Comparison of ENCODE assay signal across 18 cellular contexts in genomic region chr2:44635725-44636124, GRCh38.
DNase-seq lines count a peak whose midpoint lies in the region; ATAC-seq, FAIRE-seq and TF ChIP-seq lines count a peak whose summit lies in the region.
"Had no signal": no experiment of that assay in that cellular context is flagged by ENCODE, and none has a peak within 500 bp of the region (broad histone marks: within the 10 kb centered on the region; RNA-seq: fewer than 3 reads in every experiment).

No MANE protein-coding gene starts in this region.

- CTCF ChIA-PET in K562 (lab: Yijun Ruan, JAX; ENCODE audit: low intra/inter-chr PET ratio) (no interaction called here), endothelial cell of umbilical vein (lab: Charles Lee) (interaction anchor here (1.0 kb wide), 1 partner anchor 156 kb away, joined by 4 read pairs; no protein-coding TSS in a partner anchor), mammary epithelial cell (lab: Charles Lee; ENCODE audit: low non-redundant PET) (no interaction called here)

- H2AFZ ChIP-seq in K562 (ENCODE audit: low read depth, low read length) = no peak overlapping the region
- H2AFZ ChIP-seq in endothelial cell of umbilical vein (ENCODE audit: low read depth, low read length) = no peak overlapping the region
- no peak overlapping the region for H2AFZ ChIP-seq in mammary epithelial cell (ENCODE audit: low read depth, low read length)

- H3K9me1 ChIP-seq in K562 (ENCODE audit: control insufficient read depth, insufficient read depth, low read length) (no peaks in the 10 kb centered on the region), endothelial cell of umbilical vein (replicated peaks; ENCODE audit: control insufficient read depth, extremely low read depth, insufficient read depth, low read length) (no peaks in the 10 kb centered on the region)

- BruUV-seq in K562 (replicated peaks; lab: Mats Ljungman, UMichigan) (no TSS peak), endothelial cell of umbilical vein (replicated peaks; lab: Mats Ljungman, UMichigan) (no TSS peak), mammary epithelial cell (replicated peaks; lab: Mats Ljungman, UMichigan) (no TSS peak)

- DNase-seq in HCEC 1CT (peak; percentile 32), K562 (ENCODE audit: extremely low read depth in 1 of 4, low spot score in 3 of 4) (no peak), endothelial cell of umbilical vein (ENCODE audit: low read depth, low spot score) (peak; percentile 19), dorsolateral prefrontal cortex (no peak), tibial nerve (ENCODE audit: low spot score in 2 of 2) (no peak), mammary epithelial cell (no peak)
- DNase-seq: C1 segment of cervical spinal cord; Calu3; CD4-positive, alpha-beta memory T cell; COR-L47; DMS79; EL; GF-D8; GOT3 had no signal

- H3K9ac ChIP-seq in K562 (ENCODE audit: insufficient read depth in 1 of 2, low read depth in 2 of 2, low read length in 2 of 2) (no peak overlapping the region), endothelial cell of umbilical vein (replicated peaks; ENCODE audit: extremely low read depth, insufficient read depth, low read length) (no peak overlapping the region), mammary epithelial cell (ENCODE audit: insufficient read depth, low read length) (no peak overlapping the region)

- H3K9me3 ChIP-seq in K562 (replicated peaks; ENCODE audit: control insufficient read depth, insufficient read depth, low read depth, low read length) (no peaks in the 10 kb centered on the region; the same call in 1 of the 2 replicates), endothelial cell of umbilical vein (replicated peaks; ENCODE audit: control insufficient read depth, insufficient read depth, low read length) (no peaks in the 10 kb centered on the region), tibial nerve (peaks cover 0 to 19% (median 2%) of the 10 kb centered on the region in 4 donors), mammary epithelial cell (replicated peaks; ENCODE audit: insufficient read depth, low read length) (no peaks in the 10 kb centered on the region)
- H3K9me3 ChIP-seq: HAP-1 had no signal

- H3K4me3 ChIP-seq in K562 = no peak overlapping the region
- H3K4me3 ChIP-seq in endothelial cell of umbilical vein (replicated peaks in 1 of 3; ENCODE audit: insufficient read depth in 1 of 3, low read depth in 1 of 3, low read length in 3 of 3) = no peak overlapping the region
- no peak overlapping the region for H3K4me3 ChIP-seq in dorsolateral prefrontal cortex
- no peak overlapping the region for H3K4me3 ChIP-seq in tibial nerve
- H3K4me3 ChIP-seq in mammary epithelial cell (replicated peaks in 1 of 3; ENCODE audit: insufficient read depth in 1 of 3, low read depth in 2 of 3, low read length in 3 of 3) = no peak overlapping the region
- H3K4me3 ChIP-seq: HAP-1 had no signal

- H4K20me1 ChIP-seq in K562 (replicated peaks; ENCODE audit: control insufficient read depth, insufficient read depth, low read length) = no peaks in the 10 kb centered on the region
- H4K20me1 ChIP-seq in endothelial cell of umbilical vein (replicated peaks; ENCODE audit: control insufficient read depth, extremely low read depth, insufficient read depth, low read length) = no peaks in the 10 kb centered on the region
- H4K20me1 ChIP-seq in mammary epithelial cell (ENCODE audit: insufficient read depth, low read length) = no peaks in the 10 kb centered on the region

- no peak for TF ChIP-seq RAD21 in K562 (CRISPR knock-in tag; conservative IDR thresholded peaks at IDR 0.05 in 1 of 2, IDR thresholded peaks at IDR 0.05 in 1 of 2)

- in situ Hi-C loops in K562 (cut with MboI) = no loop called here
- in situ Hi-C loops in mammary epithelial cell (cut with MboI; ENCODE audit: low sequenced_read_pairs in 2 of 2) = no loop called here

- H3K36me3 ChIP-seq in K562 (ENCODE audit: control insufficient read depth, insufficient read depth, low read length) = no peaks in the 10 kb centered on the region
- no peaks in the 10 kb centered on the region for H3K36me3 ChIP-seq in endothelial cell of umbilical vein (ENCODE audit: control insufficient read depth in 2 of 2, extremely low read depth in 1 of 2, insufficient read depth in 2 of 2, low read length in 2 of 2)
- H3K36me3 ChIP-seq in tibial nerve = no peaks in the 10 kb centered on the region
- no peaks in the 10 kb centered on the region for H3K36me3 ChIP-seq in mammary epithelial cell (ENCODE audit: insufficient read depth, low read length)
- H3K36me3 ChIP-seq: HAP-1 had no signal

- intact Hi-C loops in K562 (cut with micrococcal nuclease) (no loop called here), endothelial cell of umbilical vein (cut with micrococcal nuclease) (no loop called here), dorsolateral prefrontal cortex (cut with DNase I) (no loop called here), mammary epithelial cell (cut with micrococcal nuclease) (no loop called here)

- H3K27me3 ChIP-seq in K562 (ENCODE audit: control insufficient read depth in 2 of 2, insufficient read depth in 2 of 2, low read length in 2 of 2) (no peaks in the 10 kb centered on the region; a peak in 1 of 5 replicates), endothelial cell of umbilical vein (ENCODE audit: control insufficient read depth in 2 of 2, insufficient read depth in 2 of 2, low read length in 2 of 2) (no peaks in the 10 kb centered on the region), dorsolateral prefrontal cortex (no peaks in the 10 kb centered on the region), tibial nerve (no peaks in the 10 kb centered on the region), mammary epithelial cell (ENCODE audit: insufficient read depth, low read length) (no peaks in the 10 kb centered on the region)

- TF ChIP-seq CTCF in K562 (IDR thresholded peaks at IDR 0.05 in 2 of 3, conservative IDR thresholded peaks at IDR 0.05 in 1 of 3; ENCODE audit: insufficient read depth in 2 of 3, low read depth in 1 of 3, low read length in 3 of 3) (no peak), endothelial cell of umbilical vein (IDR thresholded peaks at IDR 0.05; ENCODE audit: extremely low read depth in 1 of 2, insufficient read depth in 1 of 2, low read depth in 1 of 2, low read length in 2 of 2) (no peak), dorsolateral prefrontal cortex (IDR thresholded peaks at IDR 0.05 in 54 of 56, conservative IDR thresholded peaks at IDR 0.05 in 2 of 56; ENCODE audit: low read depth in 1 of 56, partially characterized antibody in 56 of 56) (no peak), tibial nerve (IDR thresholded peaks at IDR 0.05) (no peak), mammary epithelial cell (conservative IDR thresholded peaks at IDR 0.05 in 1 of 2, IDR thresholded peaks at IDR 0.05 in 1 of 2; ENCODE audit: extremely low read depth in 1 of 2, insufficient read depth in 1 of 2, low read depth in 1 of 2, low read length in 2 of 2) (no peak)

- FAIRE-seq in K562 (lab: Jason Lieb, UNC) (no peak), endothelial cell of umbilical vein (lab: Jason Lieb, UNC) (no peak)
- FAIRE-seq: GM12891, GM18507, H54 had no signal

- POLR2A ChIA-PET in K562 (lab: Yijun Ruan, JAX) = no interaction called here
- POLR2A ChIA-PET in endothelial cell of umbilical vein (lab: Charles Lee) = no interaction called here

- TF ChIP-seq POLR2A in K562 (conservative IDR thresholded peaks at IDR 0.05) (no peak), endothelial cell of umbilical vein (IDR thresholded peaks at IDR 0.05; ENCODE audit: low read depth, low read length) (no peak), tibial nerve (IDR thresholded peaks at IDR 0.05) (no peak)

- ATAC-seq in K562 = no peak

- dilution Hi-C loops in endothelial cell of umbilical vein (cut with MboI; ENCODE audit: extremely low pct_ligation_motif_present, low sequenced_read_pairs) = no loop called here
- dilution Hi-C loops in mammary epithelial cell (cut with HindIII; ENCODE audit: low sequenced_read_pairs) = no loop called here

- no peaks in the 10 kb centered on the region for H3K79me2 ChIP-seq in K562 (ENCODE audit: control insufficient read depth, insufficient read depth, low read length)
- H3K79me2 ChIP-seq in endothelial cell of umbilical vein (ENCODE audit: control insufficient read depth, insufficient read depth, low read length) = no peaks in the 10 kb centered on the region
- H3K79me2 ChIP-seq in mammary epithelial cell (ENCODE audit: insufficient read depth, low read length) = no peaks in the 10 kb centered on the region

- WGBS in K562 (ENCODE audit: insufficient coverage, low coverage, missing lambda C conversion rate) = 7% methylated on average over 2 of the region's 2 CpGs
- 88 to 93% methylated on average over 2 of the region's 2 CpGs for WGBS in tibial nerve, 2 donors
- WGBS in mammary epithelial cell (ENCODE audit: low coverage, missing lambda C conversion rate) = 88% methylated on average over 2 of the region's 2 CpGs

- H3K27ac ChIP-seq in K562 (ENCODE audit: extremely low read depth, low read depth, low read length) (no peak overlapping the region), endothelial cell of umbilical vein (ENCODE audit: insufficient read depth, low read depth, low read length) (no peak overlapping the region), dorsolateral prefrontal cortex (no peak overlapping the region), tibial nerve (no peak overlapping the region), mammary epithelial cell (ENCODE audit: insufficient read depth, low read depth, low read length) (no peak overlapping the region)

- H3K4me1 ChIP-seq in K562 (replicated peaks in 1 of 2; ENCODE audit: control insufficient read depth in 2 of 2, insufficient read depth in 2 of 2, low read length in 2 of 2) = no peaks in the 10 kb centered on the region
- no peaks in the 10 kb centered on the region for H3K4me1 ChIP-seq in endothelial cell of umbilical vein (ENCODE audit: control insufficient read depth, extremely low read depth, insufficient read depth, low read length)
- H3K4me1 ChIP-seq in tibial nerve = no peaks in the 10 kb centered on the region
- no peaks in the 10 kb centered on the region for H3K4me1 ChIP-seq in mammary epithelial cell (ENCODE audit: insufficient read depth, low read length)

- TF ChIP-seq EP300 in K562 (IDR thresholded peaks at IDR 0.05; ENCODE audit: low read length) (no peak), tibial nerve (IDR thresholded peaks at IDR 0.05) (no peak)

- H3K4me2 ChIP-seq in K562 (ENCODE audit: insufficient read depth, low read length) (no peak overlapping the region), endothelial cell of umbilical vein (ENCODE audit: insufficient read depth, low read length) (no peak overlapping the region), mammary epithelial cell (ENCODE audit: insufficient read depth, low read depth, low read length) (no peak overlapping the region)

TF ChIP-seq in K562, 482 proteins besides CTCF, POLR2A, EP300 and RAD21:
- TF ChIP-seq HDAC3 (IDR thresholded peaks at IDR 0.05; ENCODE audit: borderline replicate concordance, partially characterized antibody) (no peak), ZNF507 (tag; conservative IDR thresholded peaks at IDR 0.05) (0 out of 2 replicates have a peak, but pooled peaks have one; percentile 10)

TF ChIP-seq in endothelial cell of umbilical vein, 7 proteins besides CTCF, POLR2A, EP300 and RAD21 (continues in another document):
- TF ChIP-seq GATA2 (IDR thresholded peaks at IDR 0.05; ENCODE audit: insufficient read depth, insufficient read length, low read depth, low read length) (no peak), MAX (IDR thresholded peaks at IDR 0.05; ENCODE audit: insufficient read depth, insufficient read length) (no peak)

Comparison
In these comparisons a context has a peak if more than half of its experiments do, and no peak if none do; other contexts are left out.
1. DNase-seq: peak in HCEC 1CT (single experiment) and endothelial cell of umbilical vein (single experiment); none in K562 (0 of 4), dorsolateral prefrontal cortex (0 of 10), tibial nerve (0 of 2) and mammary epithelial cell (single experiment).